ENCODE assay signal across 36 cellular contexts in the genomic region with DNA sequence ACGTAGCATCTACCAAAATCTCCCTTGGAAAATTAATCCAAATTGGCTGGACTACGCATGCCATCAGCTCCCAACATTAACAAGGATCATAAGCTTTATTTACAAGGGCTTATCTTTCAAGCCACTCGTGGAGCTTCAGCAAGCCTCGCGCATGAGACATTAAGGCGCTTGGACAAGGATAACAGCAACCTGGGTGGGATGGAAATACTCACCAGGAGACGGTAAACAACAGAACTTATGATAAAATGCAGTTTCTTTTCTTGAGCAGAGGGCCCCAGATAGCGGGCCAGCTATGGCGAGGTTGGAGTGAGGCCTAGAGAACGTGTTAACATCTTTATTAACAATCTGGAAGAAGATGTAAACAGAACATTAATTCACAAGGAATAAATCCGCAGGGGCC.
"Had no signal": no experiment of that assay in that cellular context is flagged by ENCODE, and none has a peak within 500 bp of the region (broad histone marks: within the 10 kb centered on the region; RNA-seq: fewer than 3 reads in every experiment).

No MANE protein-coding gene starts in this region.

- H3K36me3 ChIP-seq: ascending aorta, breast epithelium, MG63, Peyer's patch had no signal

- H3K36me3 Mint-ChIP-seq: activated CD4-positive, alpha-beta memory T cell treated with anti-CD3 and anti-CD28 coated beads for 36 hours; activated naive CD4-positive, alpha-beta T cell treated with anti-CD3 and anti-CD28 coated beads, Interleukin-2, amount 10 ng/mL, durations not matched to agents 7 days and 5 days; activated naive CD8-positive, alpha-beta T cell treated with anti-CD3 and anti-CD28 coated beads for 36 hours had no signal

- H3K27ac Mint-ChIP-seq: activated B cell treated with CpG ODN at 0.5 μM for 24 hours; activated CD4-positive, alpha-beta memory T cell treated with anti-CD3 and anti-CD28 coated beads for 36 hours; activated naive CD4-positive, alpha-beta T cell treated with anti-CD3 and anti-CD28 coated beads, Interleukin-2, amount 10 ng/mL, durations not matched to agents 7 days and 5 days; activated naive CD8-positive, alpha-beta T cell treated with anti-CD3 and anti-CD28 coated beads for 36 hours; activated T-helper 1 cell treated with anti-CD3 and anti-CD28 coated beads, Interleukin-12 subunit alpha, Interleukin-12 subunit beta, Interleukin-2, Interleukin-4 antibody, amounts not matched to agents 30 ng/mL and 10 ng/mL and 1 ng/mL, durations not matched to agents 14 hours and 24 hours and 36 hours had no signal

- ATAC-seq: activated T-cell treated with anti-CD3 and anti-CD28 coated beads, Interleukin-2, amount 50 U/mL, for 4 hours; PC-3; Right ventricle myocardium inferior had no signal

- H3K4me1 ChIP-seq: ascending aorta, breast epithelium, Peyer's patch had no signal

- H3K9me3 ChIP-seq: ascending aorta, breast epithelium, MG63, Peyer's patch had no signal

- H3K27me3 Mint-ChIP-seq: activated CD4-positive, alpha-beta memory T cell treated with anti-CD3 and anti-CD28 coated beads for 36 hours; activated naive CD4-positive, alpha-beta T cell treated with anti-CD3 and anti-CD28 coated beads, Interleukin-2, amount 10 ng/mL, durations not matched to agents 7 days and 5 days; activated naive CD8-positive, alpha-beta T cell treated with anti-CD3 and anti-CD28 coated beads for 36 hours had no signal

- H3K27ac ChIP-seq: breast epithelium, Peyer's patch, RWPE1, VCaP had no signal

- H3K4me1 Mint-ChIP-seq: activated B cell treated with CpG ODN at 0.5 μM for 24 hours; activated naive CD4-positive, alpha-beta T cell treated with anti-CD3 and anti-CD28 coated beads, Interleukin-2, amount 10 ng/mL, durations not matched to agents 7 days and 5 days; activated naive CD8-positive, alpha-beta T cell treated with anti-CD3 and anti-CD28 coated beads for 36 hours had no signal

- H3K4me3 ChIP-seq: ascending aorta, breast epithelium, MG63, Peyer's patch had no signal

- H3K27me3 ChIP-seq: ascending aorta, breast epithelium, MG63, Peyer's patch had no signal

- DNase-seq: activated B cell treated with CpG ODN at 0.5 μM for 24 hours; activated CD4-positive, alpha-beta memory T cell treated with anti-CD3 and anti-CD28 coated beads for 36 hours; activated CD4-positive, alpha-beta T cell treated with anti-CD3 and anti-CD28 coated beads for 4 hours; activated CD4-positive, alpha-beta T cell treated with anti-CD3 and anti-CD28 coated beads, Interleukin-2, amount 50 U/mL, for 1 hour; activated CD4-positive, CD25-positive, alpha-beta regulatory T cell treated with anti-CD3 and anti-CD28 coated beads, Interleukin-2, amount 50 U/mL, for 72 hours; activated CD8-positive, alpha-beta memory T cell treated with anti-CD3 and anti-CD28 coated beads, Interleukin-2, amount 50 U/mL, for 4 hours; activated effector memory CD4-positive, alpha-beta T cell treated with Interleukin-2 at 50 U/mL for 16 hours; activated naive CD4-positive, alpha-beta T cell treated with anti-CD3 and anti-CD28 coated beads, Interleukin-2, amount 10 ng/mL, durations not matched to agents 7 days and 5 days; activated naive CD8-positive, alpha-beta T cell treated with anti-CD3 and anti-CD28 coated beads for 36 hours; activated T-cell treated with anti-CD3 and anti-CD28 coated beads for 4 hours; activated T-cell treated with anti-CD3 and anti-CD28 coated beads, Interleukin-2, amount 50 U/mL, for 4 hours; amygdala; Karpas-422; KBM-7; MG63; NCI-H1048; NCI-H1105 treated with DMSO at 0.1 percent for 48 hours; NCI-H1436; NCI-H1694; NCI-H1930; NCI-H345; NCI-H524 treated with DMSO at 0.1 percent for 48 hours; NCI-H774; PC-3; Peyer's patch; SIG-M5; SW 1271; T-helper 1 cell; T-helper 2 cell; T-helper 9 cell had no signal

- H3K9me3 Mint-ChIP-seq: activated B cell treated with CpG ODN at 0.5 μM for 24 hours; activated CD4-positive, alpha-beta memory T cell treated with anti-CD3 and anti-CD28 coated beads for 36 hours; activated naive CD4-positive, alpha-beta T cell treated with anti-CD3 and anti-CD28 coated beads, Interleukin-2, amount 10 ng/mL, durations not matched to agents 7 days and 5 days; activated naive CD8-positive, alpha-beta T cell treated with anti-CD3 and anti-CD28 coated beads for 36 hours; activated T-cell treated with anti-CD3 and anti-CD28 coated beads, Interleukin-2, amount 50 U/mL, for 4 hours; activated T-helper 1 cell treated with anti-CD3 and anti-CD28 coated beads, Interleukin-12 subunit alpha, Interleukin-12 subunit beta, Interleukin-2, Interleukin-4 antibody, amounts not matched to agents 30 ng/mL and 10 ng/mL and 1 ng/mL, durations not matched to agents 14 hours and 24 hours and 36 hours had no signal

- H3K4me3 Mint-ChIP-seq: activated B cell treated with CpG ODN at 0.5 μM for 24 hours; activated CD4-positive, alpha-beta memory T cell treated with anti-CD3 and anti-CD28 coated beads for 36 hours; activated naive CD4-positive, alpha-beta T cell treated with anti-CD3 and anti-CD28 coated beads, Interleukin-2, amount 10 ng/mL, durations not matched to agents 7 days and 5 days; activated naive CD8-positive, alpha-beta T cell treated with anti-CD3 and anti-CD28 coated beads for 36 hours; activated T-cell treated with anti-CD3 and anti-CD28 coated beads, Interleukin-2, amount 50 U/mL, for 4 hours; activated T-helper 1 cell treated with anti-CD3 and anti-CD28 coated beads, Interleukin-12 subunit alpha, Interleukin-12 subunit beta, Interleukin-2, Interleukin-4 antibody, amounts not matched to agents 30 ng/mL and 10 ng/mL and 1 ng/mL, durations not matched to agents 14 hours and 24 hours and 36 hours had no signal
